ENCODE assay signal across 12 cellular contexts in genomic region chr13:40987606-40988280, GRCh38. TPM values are rescaled to one million over a fixed set of nuclear protein-coding genes. Genes with fewer than 3 reads are reported as not detected.
DNase-seq lines count a peak whose midpoint lies in the region; ATAC-seq and TF ChIP-seq lines count a peak whose summit lies in the region.
"Had no signal": no experiment of that assay in that cellular context is flagged by ENCODE, and none has a peak within 500 bp of the region (broad histone marks: within the 10 kb centered on the region; RNA-seq: fewer than 3 reads in every experiment).

No MANE protein-coding gene starts in this region.

- peaks cover 74 to 88% (median 85%) of the 10 kb centered on the region in 3 donors for H3K4me1 Mint-ChIP-seq in CD8-positive, alpha-beta memory T cell
- H3K4me1 Mint-ChIP-seq in effector memory CD8-positive, alpha-beta T cell (ENCODE audit: low read depth in 2 of 2): peaks cover 32 to 58% of the 10 kb centered on the region in 2 donors

- H3K27ac ChIP-seq in A673 (ENCODE audit: low read depth, low read length, poor library complexity, severe bottlenecking) (peak overlapping the region; percentile 38), OCI-LY7 (ENCODE audit: low read depth, low read length, poor library complexity, severe bottlenecking) (peak overlapping the region; percentile 89)
- H3K27ac ChIP-seq in CD8-positive, alpha-beta memory T cell (ENCODE audit: low read depth, low read length): no peak overlapping the region
- H3K27ac ChIP-seq: prostate gland had no signal

- POLR2A ChIA-PET in A673 (lab: Charles Lee; ENCODE audit: low non-redundant PET): no interaction called here
- POLR2A ChIA-PET in CD8-positive, alpha-beta memory T cell (lab: Charles Lee): interaction anchor here (0.7 to 1.1 kb wide), 2 partner anchors 31 to 73 kb away, joined by 4 to 7 read pairs; partner anchors contain the start of gene WBP4
- POLR2A ChIA-PET in OCI-LY7 (lab: Charles Lee): interaction anchor here (0.6 to 7.7 kb wide), 8 partner anchors 8 to 474 kb away, joined by 3 to 139 read pairs (median 8); partner anchors contain the start of gene ELF1

- H2AFZ ChIP-seq in OCI-LY7 (ENCODE audit: low read length): no peak overlapping the region

- CTCF ChIA-PET in A673 (lab: Charles Lee) (no interaction called here), OCI-LY7 (lab: Charles Lee; ENCODE audit: unreplicated experiment) (interaction anchor here (1.4 kb wide), 1 partner anchor 32 kb away, joined by 3 read pairs; the partner anchor contains the start of gene ELF1)
- CTCF ChIA-PET in CD8-positive, alpha-beta memory T cell (lab: Charles Lee): interaction anchor here (0.7 to 1.0 kb wide), 2 partner anchors 24 to 109 kb away, joined by 3 to 4 read pairs; no protein-coding TSS in a partner anchor

- DNase-seq in A673 (ENCODE audit: low spot score): no peak
- DNase-seq in CD8-positive, alpha-beta memory T cell: no peak
- DNase-seq in OCI-LY7 (ENCODE audit: low spot score): no peak
- no peak for DNase-seq in effector memory CD8-positive, alpha-beta T cell
- no peak for DNase-seq in NCI-H2081 (lab: John Stamatoyannopoulos, UW)
- DNase-seq in omental fat pad (ENCODE audit: low spot score): no peak
- no peak for DNase-seq in activated gamma-delta T cell treated with Interleukin-2 at 50 U/mL for 16 hours
- no peak for DNase-seq in SK-N-DZ (ENCODE audit: low spot score)
- DNase-seq: mesenchymal stem cell, NCI-H510A treated with DMSO at 0.1 percent for 48 hours had no signal

- H3K36me3 Mint-ChIP-seq in CD8-positive, alpha-beta memory T cell: peaks cover 0 to 7% (median 0%) of the 10 kb centered on the region in 3 donors
- H3K36me3 Mint-ChIP-seq in effector memory CD8-positive, alpha-beta T cell (ENCODE audit: insufficient read depth): peaks cover 7% of the 10 kb centered on the region

- H3K36me3 ChIP-seq in A673 (ENCODE audit: insufficient read depth, low read length, poor library complexity, severe bottlenecking) (no peaks in the 10 kb centered on the region), OCI-LY7 (ENCODE audit: insufficient read depth, low read length) (peaks cover 61% of the 10 kb centered on the region)
- H3K36me3 ChIP-seq in CD8-positive, alpha-beta memory T cell (ENCODE audit: insufficient read depth, low read length): no peaks in the 10 kb centered on the region
- H3K36me3 ChIP-seq: prostate gland had no signal

- H3K4me2 ChIP-seq in OCI-LY7 (ENCODE audit: low read length): peak overlapping the region; percentile 94

- H3K27me3 Mint-ChIP-seq in CD8-positive, alpha-beta memory T cell: peaks cover 0 to 2% of the 10 kb centered on the region in 2 donors
- no peaks in the 10 kb centered on the region for H3K27me3 Mint-ChIP-seq in effector memory CD8-positive, alpha-beta T cell

- peaks cover 100% of the 10 kb centered on the region for H3K79me2 ChIP-seq in OCI-LY7 (ENCODE audit: insufficient read depth, low read depth, low read length)

- no peaks in the 10 kb centered on the region for H3K27me3 ChIP-seq in A673 (replicated peaks; ENCODE audit: insufficient read depth, low read depth, low read length, poor library complexity)
- no peaks in the 10 kb centered on the region for H3K27me3 ChIP-seq in CD8-positive, alpha-beta memory T cell (ENCODE audit: insufficient read depth, low read length, poor library complexity, severe bottlenecking)

- H3K9me3 ChIP-seq in A673 (ENCODE audit: low read depth, low read length, poor library complexity, severe bottlenecking) (no peaks in the 10 kb centered on the region), OCI-LY7 (ENCODE audit: low read length) (peaks cover 20% of the 10 kb centered on the region; the same call in 1 of the 2 replicates)
- H3K9me3 ChIP-seq in CD8-positive, alpha-beta memory T cell (ENCODE audit: low read length): no peaks in the 10 kb centered on the region
- H3K9me3 ChIP-seq: prostate gland had no signal

- no peak for ATAC-seq in effector memory CD8-positive, alpha-beta T cell (replicated peaks)
- no peak for ATAC-seq in omental fat pad (ENCODE audit: low FRiP score)
- ATAC-seq: esophagus mucosa had no signal

- H3K27ac Mint-ChIP-seq in CD8-positive, alpha-beta memory T cell: peak overlapping the region in 7 of 8 donors; percentile 33 to 84 (median 58)
- peak overlapping the region; percentile 90 to 93 for H3K27ac Mint-ChIP-seq in effector memory CD8-positive, alpha-beta T cell

- H3K4me3 ChIP-seq in A673 (ENCODE audit: low read depth, low read length, poor library complexity, severe bottlenecking) (no peak overlapping the region), OCI-LY7 (ENCODE audit: low read depth, low read length, poor library complexity, severe bottlenecking) (peak overlapping the region; percentile 2)
- H3K4me3 ChIP-seq in CD8-positive, alpha-beta memory T cell (ENCODE audit: low read length): no peak overlapping the region
- H3K4me3 ChIP-seq: prostate gland had no signal

- H3K4me3 Mint-ChIP-seq in CD8-positive, alpha-beta memory T cell: peak overlapping the region in 3 of 7 donors; percentile 16 to 50 (median 26)
- peak overlapping the region in 1 of 2 donors; percentile 31 for H3K4me3 Mint-ChIP-seq in effector memory CD8-positive, alpha-beta T cell

- peaks cover 40% of the 10 kb centered on the region for H3K4me1 ChIP-seq in A673 (ENCODE audit: insufficient read depth, low read length, poor library complexity, severe bottlenecking)
- peaks cover 81% of the 10 kb centered on the region for H3K4me1 ChIP-seq in CD8-positive, alpha-beta memory T cell (ENCODE audit: insufficient read depth, low read length)
- peaks cover 92% of the 10 kb centered on the region for H3K4me1 ChIP-seq in OCI-LY7 (ENCODE audit: insufficient read depth, low read length, poor library complexity, severe bottlenecking)

- TF ChIP-seq CTCF in A673 (conservative IDR thresholded peaks at IDR 0.05; ENCODE audit: low read depth, low read length): no peak
- TF ChIP-seq CTCF in OCI-LY7 (conservative IDR thresholded peaks at IDR 0.05; ENCODE audit: low read length): no peak
- no peak for TF ChIP-seq CTCF in omental fat pad (IDR thresholded peaks at IDR 0.05)

- no peaks in the 10 kb centered on the region for H3K9me2 ChIP-seq in OCI-LY7 (ENCODE audit: insufficient read depth, low read length)

- intact Hi-C loops in A673 (cut with micrococcal nuclease; ENCODE audit: unreplicated experiment): no loop called here
- intact Hi-C loops in OCI-LY7 (cut with micrococcal nuclease; ENCODE audit: unreplicated experiment): no loop called here

- BruUV-seq in A673 (replicated peaks; lab: Mats Ljungman, UMichigan) (no TSS peak), OCI-LY7 (replicated peaks; lab: Mats Ljungman, UMichigan) (no TSS peak)

- H4K20me1 ChIP-seq in OCI-LY7 (ENCODE audit: insufficient read depth, low read length): peaks cover 31% of the 10 kb centered on the region; the same call in 1 of the 2 replicates

- no peaks in the 10 kb centered on the region for H3K9me3 Mint-ChIP-seq in CD8-positive, alpha-beta memory T cell
- H3K9me3 Mint-ChIP-seq in effector memory CD8-positive, alpha-beta T cell: no peaks in the 10 kb centered on the region

RNA-seq across cellular contexts. Expression of gene ELF1, which starts 31.4 kb away (rescaled TPM):
- total RNA-seq in A673 (2021) (29.1 and 31.5 TPM in 2 replicates), OCI-LY7 (2022) (248 and 276 TPM in 2 replicates), omental fat pad (100 to 1,000 TPM in 1 of 4 donors, 10 to 100 TPM in 3; 87.4 to 107 (median 89.9) TPM)
- total RNA-seq in CD8-positive, alpha-beta memory T cell: 10 to 100 TPM; 76.8 to 77.6 TPM
- polyA plus RNA-seq in CD8-positive, alpha-beta memory T cell: 139 TPM
- total RNA-seq in OCI-LY7 (2014; rRNA removed; shearing (Covaris generic)): 106 and 111 TPM in 2 replicates
- polyA plus RNA-seq in SK-N-DZ (2014; cell fraction: cytosol; rRNA removed): 2.1 and 2.9 TPM in 2 replicates
- polyA plus RNA-seq in SK-N-DZ (2014; cell fraction: nucleus; rRNA removed): 1.3 and 4.8 TPM in 2 replicates
